In genomic region chr13:51249767-51250741, GRCh38 we compare ENCODE assay signal across 11 cellular contexts. TPM values are rescaled to one million over a fixed set of nuclear protein-coding genes. Genes with fewer than 3 reads are reported as not detected.
DNase-seq lines count a peak whose midpoint lies in the region; ATAC-seq and TF ChIP-seq lines count a peak whose summit lies in the region.
"Had no signal": no experiment of that assay in that cellular context is flagged by ENCODE, and none has a peak within 500 bp of the region (broad histone marks: within the 10 kb centered on the region; RNA-seq: fewer than 3 reads in every experiment).

No MANE protein-coding gene starts in this region.

- H3K4me1 ChIP-seq in HAP-1 (peaks cover 19% of the 10 kb centered on the region), tibial nerve (peaks cover 0 to 29% (median 0%) of the 10 kb centered on the region in 4 donors)

- H3K27ac ChIP-seq in coronary artery (no peak overlapping the region), tibial nerve (no peak overlapping the region)
- H3K27ac ChIP-seq: epithelial cell of prostate, parathyroid adenoma had no signal

- WGBS in tibial nerve, 2 donors, result 84 to 86% methylated on average over 4 of the region's 4 CpGs

- peaks cover 43% of the 10 kb centered on the region for H3K36me3 ChIP-seq in HAP-1 (replicated peaks)
- peaks cover 0 to 18% (median 0%) of the 10 kb centered on the region in 3 donors for H3K36me3 ChIP-seq in tibial nerve

- peak; percentile 48 for ATAC-seq in GM18909 (IDR thresholded peaks at IDR 0.05; ENCODE audit: poor library complexity, unreplicated experiment)

- TF ChIP-seq EP300 in tibial nerve (IDR thresholded peaks at IDR 0.05), result no peak

- no peak for TF ChIP-seq POLR2A in tibial nerve (IDR thresholded peaks at IDR 0.05)

- H3K27me3 ChIP-seq in HAP-1 (ENCODE audit: low read depth) (no peaks in the 10 kb centered on the region), tibial nerve (no peaks in the 10 kb centered on the region)

- H3K9me3 ChIP-seq in HAP-1, result no peaks in the 10 kb centered on the region
- no peaks in the 10 kb centered on the region for H3K9me3 ChIP-seq in tibial nerve

- DNase-seq in 8988T (peak; percentile 49), SK-MEL-5 (ENCODE audit: low read depth, low spot score) (peak; percentile 40), iPS-NIHi11 (ENCODE audit: low spot score) (peak; percentile 55), coronary artery (ENCODE audit: low spot score) (no peak), HAP-1 (ENCODE audit: low spot score in 2 of 2) (no peak), tibial nerve (ENCODE audit: low spot score in 2 of 2) (no peak)
- no peak for DNase-seq in activated T-cell treated with anti-CD3 and anti-CD28 coated beads, Interleukin-2, amount 50 U/mL, for 1 hour
- DNase-seq: NCI-H2081 treated with DMSO at 0.1 percent for 48 hours had no signal

- H3K4me3 ChIP-seq in coronary artery (no peak overlapping the region), HAP-1 (no peak overlapping the region), tibial nerve (no peak overlapping the region)

- TF ChIP-seq CTCF in coronary artery (IDR thresholded peaks at IDR 0.05) (no peak), tibial nerve (IDR thresholded peaks at IDR 0.05) (peak in 1 of 5 experiments; percentile 15)

- in situ Hi-C loops in SK-MEL-5 (cut with HindIII; ENCODE audit: low pct_unique_long_range_greater_than_20kb, low sequenced_read_pairs), result no loop called here
- in situ Hi-C loops in HAP-1 (cut with MboI; ENCODE audit: low sequenced_read_pairs), result no loop called here

RNA-seq across cellular contexts. Expression of gene FAM124A, which starts 27.9 kb away (rescaled TPM):
- total RNA-seq in SK-MEL-5 (2014; rRNA removed; shearing (Covaris generic)), result 6.8 and 7.1 TPM in 2 replicates
- 7.0 and 12.5 TPM in 2 replicates for polyA plus RNA-seq in SK-MEL-5 (2015; cell fraction: cytosol; rRNA removed)
- 4.2 and 4.8 TPM in 2 replicates for polyA plus RNA-seq in SK-MEL-5 (2015; cell fraction: nucleus; rRNA removed)
- total RNA-seq in tibial nerve, result 10 to 100 TPM; 12.8 to 30.9 (median 21.8) TPM

Comparison
In these comparisons a context has a peak if more than half of its experiments do, and no peak if none do; other contexts are left out.
1. DNase-seq: peak in 8988T (single experiment), SK-MEL-5 (single experiment) and iPS-NIHi11 (single experiment); none in coronary artery (single experiment), HAP-1 (0 of 2), activated T-cell treated with anti-CD3 and anti-CD28 coated beads, Interleukin-2, amount 50 U/mL, for 1 hour (single experiment) and tibial nerve (0 of 2).